ENCODE assay signal across 8 cellular contexts in the genomic region with DNA sequence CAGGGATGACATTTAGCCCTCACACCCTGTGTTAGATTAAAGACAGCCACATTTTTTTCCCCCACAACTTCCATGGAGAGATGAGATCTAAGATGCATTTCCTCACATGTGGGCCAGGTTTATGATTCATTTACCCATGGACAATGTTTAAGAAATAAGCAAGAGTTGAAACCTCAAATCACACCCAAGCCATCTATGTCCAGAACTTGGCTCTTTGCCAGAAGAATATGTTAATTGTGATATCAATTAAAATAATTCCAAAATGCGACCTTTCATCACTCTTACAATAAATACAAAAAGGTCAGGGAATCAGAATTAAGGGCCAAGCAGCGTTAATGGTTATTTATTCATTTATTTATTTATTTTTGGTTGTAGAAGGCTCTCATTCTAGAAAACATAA.
"Had no signal": no experiment of that assay in that cellular context is flagged by ENCODE, and none has a peak within 500 bp of the region (broad histone marks: within the 10 kb centered on the region; RNA-seq: fewer than 3 reads in every experiment).

No MANE protein-coding gene starts in this region.

- ATAC-seq: GM12878 had no signal

- DNase-seq: GDM1, GF-D8 had no signal

- H3K4me3 ChIP-seq: GM12878 had no signal

- FAIRE-seq: G401.6, GM12878, GM12891, GM12892, GM18507, GM19239 had no signal
